In the genomic region with DNA sequence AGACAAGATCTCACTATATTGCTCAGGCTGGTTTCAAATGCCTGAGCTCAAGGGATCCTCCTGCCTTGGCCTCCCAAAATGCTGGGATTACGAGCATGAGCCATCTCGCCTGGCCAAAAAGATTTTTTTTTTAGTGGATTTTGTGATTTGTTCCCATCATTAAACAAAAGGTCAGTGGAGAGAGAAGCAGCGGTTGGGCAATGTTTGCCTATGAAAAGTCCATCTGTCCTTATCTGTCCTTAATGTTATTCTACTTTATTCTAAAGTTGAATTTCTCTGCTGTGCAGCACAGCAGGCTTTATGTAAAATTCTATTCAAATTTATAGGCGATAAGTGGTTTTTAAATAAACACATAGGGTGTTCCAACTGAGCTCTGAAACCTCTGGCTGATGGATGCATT, we compare ENCODE assay signal across 19 cellular contexts. TPM values are rescaled to one million over a fixed set of nuclear protein-coding genes. Genes with fewer than 3 reads are reported as not detected.
DNase-seq lines count a peak whose midpoint lies in the region; ATAC-seq and TF ChIP-seq lines count a peak whose summit lies in the region.
"Had no signal": no experiment of that assay in that cellular context is flagged by ENCODE, and none has a peak within 500 bp of the region (broad histone marks: within the 10 kb centered on the region; RNA-seq: fewer than 3 reads in every experiment).

No MANE protein-coding gene starts in this region.

- no peak for TF ChIP-seq CTCF in foreskin fibroblast (IDR thresholded peaks at IDR 0.05; ENCODE audit: low read depth, low read length)

- H2BK12ac ChIP-seq in neuronal stem cell (ENCODE audit: low read length): no peak overlapping the region

- H4K91ac ChIP-seq in neuronal stem cell (ENCODE audit: low read depth, low read length, poor library complexity): no peak overlapping the region

- no peaks in the 10 kb centered on the region for H3K27me3 ChIP-seq in neuronal stem cell (ENCODE audit: control insufficient read depth in 3 of 3, insufficient read depth in 3 of 3, low read depth in 1 of 3, low read length in 3 of 3)

- H3K79me1 ChIP-seq in neuronal stem cell (ENCODE audit: low read depth, low read length): no peaks in the 10 kb centered on the region

- H3K36me3 ChIP-seq in neuronal stem cell (replicated peaks in 1 of 2; ENCODE audit: control insufficient read depth in 2 of 2, insufficient read depth in 2 of 2, low read length in 2 of 2): no peaks in the 10 kb centered on the region

- in situ Hi-C loops in G401 (cut with HindIII; ENCODE audit: low sequenced_read_pairs): no loop called here

- H2BK15ac ChIP-seq in neuronal stem cell (ENCODE audit: low read length): no peak overlapping the region

- ATAC-seq in left lobe of liver: peak; percentile 74
- no peak for ATAC-seq in GM19452 (IDR thresholded peaks at IDR 0.05; ENCODE audit: unreplicated experiment)

- H3K4ac ChIP-seq in neuronal stem cell (ENCODE audit: low read length): no peak overlapping the region

- H2AK5ac ChIP-seq in neuronal stem cell (ENCODE audit: low read depth, low read length): no peak overlapping the region

- WGBS in neuronal stem cell (ENCODE audit: extremely low coverage in 2 of 2, insufficient read length in 2 of 2, insufficient replicate concordance in 1 of 2), 2 donors: no CpG with 5 or more reads among the region's 4 CpGs

- H2BK120ac ChIP-seq in neuronal stem cell (ENCODE audit: low read depth, low read length): no peak overlapping the region

- H3K4me2 ChIP-seq in neuronal stem cell (ENCODE audit: insufficient read depth, low read length, poor library complexity, severe bottlenecking): no peak overlapping the region

- no peak overlapping the region for H3K23ac ChIP-seq in neuronal stem cell (ENCODE audit: low read depth, low read length, poor library complexity)

- peak overlapping the region; percentile 51 for H2AFZ ChIP-seq in neuronal stem cell (ENCODE audit: low read length)

- H3K4me1 ChIP-seq in neuronal stem cell (ENCODE audit: control insufficient read depth in 2 of 2, insufficient read depth in 1 of 2, low read depth in 1 of 2, low read length in 2 of 2): no peaks in the 10 kb centered on the region

- H3K18ac ChIP-seq in neuronal stem cell (ENCODE audit: low read length): no peak overlapping the region

- no peak overlapping the region for H3K9ac ChIP-seq in neuronal stem cell (ENCODE audit: low read depth, low read length, poor library complexity)

- no peaks in the 10 kb centered on the region for H3K9me3 ChIP-seq in neuronal stem cell (replicated peaks in 1 of 2; ENCODE audit: control insufficient read depth in 2 of 2, insufficient read depth in 1 of 2, low read depth in 1 of 2, low read length in 2 of 2)

- H2BK5ac ChIP-seq in neuronal stem cell (ENCODE audit: low read length): no peak overlapping the region

- DNase-seq in NCI-H146 (lab: John Stamatoyannopoulos, UW): peak; percentile 56
- peak; percentile 75 to 78 for DNase-seq in NCI-H526 (lab: John Stamatoyannopoulos, UW)
- no peak for DNase-seq in left lobe of liver (ENCODE audit: low spot score)
- no peak for DNase-seq in neuronal stem cell (ENCODE audit: low spot score)
- DNase-seq in foreskin fibroblast: no peak
- no peak for DNase-seq in COR-L47 (lab: John Stamatoyannopoulos, UW)
- no peak for DNase-seq in G401 (ENCODE audit: low spot score)
- DNase-seq: C1 segment of cervical spinal cord; CD4-positive, alpha-beta memory T cell; DMS 273 treated with DMSO at 0.1 percent for 48 hours; DMS79; EL; GF-D8; GOT3; HCEC 1CT had no signal

- H4K8ac ChIP-seq in neuronal stem cell (ENCODE audit: low read depth, low read length): no peak overlapping the region

- no peak overlapping the region for H3K14ac ChIP-seq in neuronal stem cell (ENCODE audit: low read length)

- H3K4me3 ChIP-seq in neuronal stem cell (ENCODE audit: low read length in 2 of 2) (no peak overlapping the region), foreskin fibroblast (ENCODE audit: low read depth in 1 of 2, low read length in 2 of 2) (no peak overlapping the region)

- no peak overlapping the region for H3K27ac ChIP-seq in neuronal stem cell (replicated peaks; ENCODE audit: low read length)

RNA-seq across cellular contexts. Expression of gene HCAR2, which starts 18.9 kb away (rescaled TPM):
- not detected for total RNA-seq in left lobe of liver
- polyA plus RNA-seq in neuronal stem cell (2013, experiment 1 of 2): not detected
- not detected for polyA plus RNA-seq in neuronal stem cell (2013, experiment 2 of 2)
- total RNA-seq in G401 (2014; rRNA removed; shearing (Covaris generic)): not detected in 2 replicates
- total RNA-seq: A172; CD4-positive, alpha-beta memory T cell had no signal
- polyA plus RNA-seq: BJ; CD4-positive, alpha-beta memory T cell had no signal

RNA-seq across cellular contexts. Expression of gene HCAR3, which starts 32.3 kb away (rescaled TPM):
- total RNA-seq in left lobe of liver: not detected
- polyA plus RNA-seq in neuronal stem cell (2013, experiment 1 of 2): not detected
- 0.01 TPM for polyA plus RNA-seq in neuronal stem cell (2013, experiment 2 of 2)
- total RNA-seq in G401 (2014; rRNA removed; shearing (Covaris generic)): not detected in 2 replicates
- total RNA-seq: A172; A673; CD4-positive, alpha-beta memory T cell had no signal
- polyA plus RNA-seq: BJ; CD4-positive, alpha-beta memory T cell had no signal

RNA-seq across cellular contexts. Expression of gene HCAR1, which starts 46.3 kb away (rescaled TPM):
- not detected for total RNA-seq in left lobe of liver
- 0.01 TPM for polyA plus RNA-seq in neuronal stem cell (2013, experiment 1 of 2)
- polyA plus RNA-seq in neuronal stem cell (2013, experiment 2 of 2): 0.01 TPM
- not detected in 2 replicates for total RNA-seq in G401 (2014; rRNA removed; shearing (Covaris generic))
- total RNA-seq: A172 had no signal
- polyA plus RNA-seq: BJ; CD4-positive, alpha-beta memory T cell had no signal

Comparison
In these comparisons a context has a peak if more than half of its experiments do, and no peak if none do; other contexts are left out.
1. DNase-seq: peak in NCI-H146 (single experiment) and NCI-H526 (2 of 2); none in left lobe of liver (single experiment), neuronal stem cell (single experiment), foreskin fibroblast (0 of 2), COR-L47 (single experiment) and G401 (single experiment).